Comparison of ENCODE assay signal across 11 cellular contexts in genomic region chr1:31739281-31739853, GRCh38. TPM values are rescaled to one million over a fixed set of nuclear protein-coding genes. Genes with fewer than 3 reads are reported as not detected.
DNase-seq lines count a peak whose midpoint lies in the region; ATAC-seq and TF ChIP-seq lines count a peak whose summit lies in the region.
"Had no signal": no experiment of that assay in that cellular context is flagged by ENCODE, and none has a peak within 500 bp of the region (broad histone marks: within the 10 kb centered on the region; RNA-seq: fewer than 3 reads in every experiment).

No MANE protein-coding gene starts in this region.

- H3K27ac ChIP-seq in BLaER1 treated with 17β-estradiol and CSF1 and Interleukin-3, amounts not matched to agents 10 nM and 100 nM, result peak overlapping the region in 6 of 11 experiments; percentile 11 to 54 (median 26); a peak in 7 of 22 replicates
- no peak overlapping the region for H3K27ac ChIP-seq in OCI-LY7 (ENCODE audit: low read depth, low read length, poor library complexity, severe bottlenecking)
- no peak overlapping the region for H3K27ac ChIP-seq in left lung
- H3K27ac ChIP-seq in dorsolateral prefrontal cortex, result peak overlapping the region in 2 of 59 donors; percentile 18 to 85

- H3K9me3 Mint-ChIP-seq in activated T-helper 17 cell treated with anti-CD3 and anti-CD28 coated beads, Interleukin-2, amount 50 U/mL, for 72 hours, result no peaks in the 10 kb centered on the region
- H3K9me3 Mint-ChIP-seq: activated naive CD4-positive, alpha-beta T cell treated with anti-CD3 and anti-CD28 coated beads, Interleukin-2, amount 50 U/mL, for 24 hours had no signal

- H3K27ac Mint-ChIP-seq in activated T-helper 17 cell treated with anti-CD3 and anti-CD28 coated beads, Interleukin-2, amount 50 U/mL, for 72 hours, result peak overlapping the region; percentile 6
- H3K27ac Mint-ChIP-seq: activated naive CD4-positive, alpha-beta T cell treated with anti-CD3 and anti-CD28 coated beads, Interleukin-2, amount 50 U/mL, for 24 hours had no signal

- H3K4me1 ChIP-seq in BLaER1 treated with 17β-estradiol and CSF1 and Interleukin-3, amounts not matched to agents 10 nM and 100 nM, result peaks cover 34 to 85% (median 71%) of the 10 kb centered on the region in 10 experiments
- H3K4me1 ChIP-seq in OCI-LY7 (ENCODE audit: insufficient read depth, low read length, poor library complexity, severe bottlenecking) (peaks cover 26% of the 10 kb centered on the region), left lung (no peaks in the 10 kb centered on the region)

- H4K20me1 ChIP-seq in BLaER1 treated with 17β-estradiol and CSF1 and Interleukin-3, amounts not matched to agents 10 nM and 100 nM, result peaks cover 0 to 22% (median 0%) of the 10 kb centered on the region in 11 experiments; a peak in 8 of 22 replicates
- no peaks in the 10 kb centered on the region for H4K20me1 ChIP-seq in OCI-LY7 (ENCODE audit: insufficient read depth, low read length)

- no peak overlapping the region for H3K4me3 ChIP-seq in BLaER1 treated with 17β-estradiol and CSF1 and Interleukin-3, amounts not matched to agents 10 nM and 100 nM
- H3K4me3 ChIP-seq in OCI-LY7 (ENCODE audit: low read depth, low read length, poor library complexity, severe bottlenecking) (peak overlapping the region; percentile 11), left lung (no peak overlapping the region), dorsolateral prefrontal cortex (no peak overlapping the region)

- intact Hi-C loops in OCI-LY7 (cut with micrococcal nuclease; ENCODE audit: unreplicated experiment), result no loop called here
- intact Hi-C loops in left lung (cut with DNase I), result no loop called here
- intact Hi-C loops in dorsolateral prefrontal cortex (cut with DNase I), result no loop called here

- H3K27me3 ChIP-seq in BLaER1 treated with 17β-estradiol and CSF1 and Interleukin-3, amounts not matched to agents 10 nM and 100 nM, result peaks cover 0 to 9% (median 0%) of the 10 kb centered on the region in 11 experiments; a peak in 2 of 22 replicates
- H3K27me3 ChIP-seq in left lung, result peaks cover 0 to 13% of the 10 kb centered on the region in 2 donors
- no peaks in the 10 kb centered on the region for H3K27me3 ChIP-seq in dorsolateral prefrontal cortex

- TF ChIP-seq CTCF in OCI-LY7 (conservative IDR thresholded peaks at IDR 0.05; ENCODE audit: low read length), result no peak
- no peak for TF ChIP-seq CTCF in left lung (IDR thresholded peaks at IDR 0.05)
- TF ChIP-seq CTCF in dorsolateral prefrontal cortex (IDR thresholded peaks at IDR 0.05 in 54 of 56, conservative IDR thresholded peaks at IDR 0.05 in 2 of 56; ENCODE audit: low read depth in 1 of 56, partially characterized antibody in 56 of 56), result no peak

- H2AFZ ChIP-seq in OCI-LY7 (ENCODE audit: low read length), result peak overlapping the region; percentile 46; the same call in 1 of the 2 replicates

- peak; percentile 86 for DNase-seq in OCI-LY7 (ENCODE audit: low spot score)
- peak in 1 of 2 donors; percentile 44 for DNase-seq in left lung
- DNase-seq in HPDE6-E6E7 (ENCODE audit: extremely low spot score), result no peak
- DNase-seq in dorsolateral prefrontal cortex, result no peak
- DNase-seq in OCI-M1 (lab: John Stamatoyannopoulos, UW), result no peak
- DNase-seq: NCI-H1417 treated with DMSO at 0.1 percent for 48 hours, Right ventricle myocardium superior had no signal

- no peaks in the 10 kb centered on the region for H3K9me3 ChIP-seq in BLaER1 treated with 17β-estradiol and CSF1 and Interleukin-3, amounts not matched to agents 10 nM and 100 nM (replicated peaks in 1 of 11)
- H3K9me3 ChIP-seq in OCI-LY7 (ENCODE audit: low read length) (no peaks in the 10 kb centered on the region), left lung (no peaks in the 10 kb centered on the region)

- BruUV-seq in OCI-LY7 (replicated peaks; lab: Mats Ljungman, UMichigan), result no TSS peak

- H3K79me2 ChIP-seq in OCI-LY7 (ENCODE audit: insufficient read depth, low read depth, low read length), result no peaks in the 10 kb centered on the region

- peak overlapping the region in 6 of 11 experiments; percentile 3 to 53 (median 23); a peak in 7 of 22 replicates for H3K9ac ChIP-seq in BLaER1 treated with 17β-estradiol and CSF1 and Interleukin-3, amounts not matched to agents 10 nM and 100 nM

- no peaks in the 10 kb centered on the region for H3K9me2 ChIP-seq in OCI-LY7 (ENCODE audit: insufficient read depth, low read length)

- peak overlapping the region; percentile 32 for H3K4me3 Mint-ChIP-seq in activated T-helper 17 cell treated with anti-CD3 and anti-CD28 coated beads, Interleukin-2, amount 50 U/mL, for 72 hours
- H3K4me3 Mint-ChIP-seq: activated naive CD4-positive, alpha-beta T cell treated with anti-CD3 and anti-CD28 coated beads, Interleukin-2, amount 50 U/mL, for 24 hours had no signal

- peak; percentile 86 for ATAC-seq in activated T-helper 17 cell treated with anti-CD3 and anti-CD28 coated beads, Interleukin-2, amount 50 U/mL, for 72 hours (replicated peaks)
- ATAC-seq in left lung (peak; percentile 72), GM18517 (IDR thresholded peaks at IDR 0.05; ENCODE audit: unreplicated experiment) (no peak)

- peaks cover 10% of the 10 kb centered on the region for H3K4me1 Mint-ChIP-seq in activated T-helper 17 cell treated with anti-CD3 and anti-CD28 coated beads, Interleukin-2, amount 50 U/mL, for 72 hours

- H3K4me2 ChIP-seq in BLaER1 treated with 17β-estradiol and CSF1 and Interleukin-3, amounts not matched to agents 10 nM and 100 nM, result peak overlapping the region; percentile 66 to 94 (median 80)
- peak overlapping the region; percentile 41 for H3K4me2 ChIP-seq in OCI-LY7 (ENCODE audit: low read length)

- CTCF ChIA-PET in OCI-LY7 (lab: Charles Lee; ENCODE audit: unreplicated experiment), result no interaction called here

- no peaks in the 10 kb centered on the region for H3K36me3 Mint-ChIP-seq in activated T-helper 17 cell treated with anti-CD3 and anti-CD28 coated beads, Interleukin-2, amount 50 U/mL, for 72 hours (ENCODE audit: low read depth)
- H3K36me3 Mint-ChIP-seq: activated naive CD4-positive, alpha-beta T cell treated with anti-CD3 and anti-CD28 coated beads, Interleukin-2, amount 50 U/mL, for 24 hours had no signal

- H3K36me3 ChIP-seq in BLaER1 treated with 17β-estradiol and CSF1 and Interleukin-3, amounts not matched to agents 10 nM and 100 nM, result no peaks in the 10 kb centered on the region; a peak in 1 of 22 replicates
- no peaks in the 10 kb centered on the region for H3K36me3 ChIP-seq in OCI-LY7 (ENCODE audit: insufficient read depth, low read length)
- no peaks in the 10 kb centered on the region for H3K36me3 ChIP-seq in left lung

- POLR2A ChIA-PET in OCI-LY7 (lab: Charles Lee), result no interaction called here

- no peaks in the 10 kb centered on the region for H3K27me3 Mint-ChIP-seq in activated T-helper 17 cell treated with anti-CD3 and anti-CD28 coated beads, Interleukin-2, amount 50 U/mL, for 72 hours
- H3K27me3 Mint-ChIP-seq: activated naive CD4-positive, alpha-beta T cell treated with anti-CD3 and anti-CD28 coated beads, Interleukin-2, amount 50 U/mL, for 24 hours had no signal

RNA-seq across cellular contexts. Expression of gene ADGRB2, which starts 24.8 kb away (rescaled TPM):
- total RNA-seq in OCI-LY7 (2014; rRNA removed; shearing (Covaris generic)), result 4.0 and 4.1 TPM in 2 replicates
- total RNA-seq in OCI-LY7 (2022), result 11.4 and 11.5 TPM in 2 replicates
- 1 to 10 TPM in 1 of 2 donors, under 1 TPM in 1; 0.24 to 4.5 TPM for total RNA-seq in activated T-helper 17 cell treated with anti-CD3 and anti-CD28 coated beads, Interleukin-2, amount 50 U/mL, for 72 hours
- total RNA-seq in left lung, result 1 to 10 TPM; 1.8 to 6.4 TPM
- total RNA-seq in dorsolateral prefrontal cortex, result 100 to 1,000 TPM; 101 to 272 (median 186) TPM

RNA-seq across cellular contexts. Expression of gene COL16A1, which starts 35.5 kb away (rescaled TPM):
- not detected in 2 replicates for total RNA-seq in OCI-LY7 (2014; rRNA removed; shearing (Covaris generic))
- not detected in 2 replicates for total RNA-seq in OCI-LY7 (2022)
- total RNA-seq in activated T-helper 17 cell treated with anti-CD3 and anti-CD28 coated beads, Interleukin-2, amount 50 U/mL, for 72 hours, result not detected
- 100 to 1,000 TPM in 1 of 2 donors, 10 to 100 TPM in 1; 64.8 to 116 TPM for total RNA-seq in left lung
- 100 to 1,000 TPM in 60 of 120 experiments, 10 to 100 TPM in 60; 24.6 to 285 (median 97.8) TPM for total RNA-seq in dorsolateral prefrontal cortex

Comparison
In these comparisons a context has a peak if more than half of its experiments do, and no peak if none do; other contexts are left out.
1. H3K27ac ChIP-seq: peak in BLaER1 treated with 17β-estradiol and CSF1 and Interleukin-3, amounts not matched to agents 10 nM and 100 nM (6 of 11); none in OCI-LY7 (single experiment) and left lung (0 of 2).
2. RNA of gene ADGRB2, which starts 24.8 kb away (total RNA-seq): 101 to 272 TPM in dorsolateral prefrontal cortex; 4.0 to 11.5 TPM in OCI-LY7, 1.8 to 6.4 TPM in left lung and 0.24 to 4.5 TPM in activated T-helper 17 cell treated with anti-CD3 and anti-CD28 coated beads, Interleukin-2, amount 50 U/mL, for 72 hours; every median in the first group is over 4 times any median in the second.
3. RNA of gene COL16A1, which starts 35.5 kb away (total RNA-seq): 64.8 to 116 TPM in left lung and 24.6 to 285 TPM in dorsolateral prefrontal cortex; not detected in OCI-LY7 and not detected in activated T-helper 17 cell treated with anti-CD3 and anti-CD28 coated beads, Interleukin-2, amount 50 U/mL, for 72 hours; every median in the first group is over 10 times any median in the second.